2 cellular contexts compared by ENCODE assay signal in genomic region chr18:76708727-76709353, GRCh38.
TF ChIP-seq lines count a peak whose summit lies in the region.

No MANE protein-coding gene starts in this region.

TF ChIP-seq in HepG2, 621 proteins besides CTCF, POLR2A, EP300 and RAD21 (continued from another document):
- TF ChIP-seq USF2 (IDR thresholded peaks at IDR 0.05; ENCODE audit: low read depth, low read length) (peak; percentile 83), USF2 (CRISPR knock-in tag; IDR thresholded peaks at IDR 0.05; ENCODE audit: borderline replicate concordance) (no peak), ATF7 (IDR thresholded peaks at IDR 0.05) (no peak), ATF7 (CRISPR knock-in tag; IDR thresholded peaks at IDR 0.05) (no peak)
- TF ChIP-seq, protein P1, sequence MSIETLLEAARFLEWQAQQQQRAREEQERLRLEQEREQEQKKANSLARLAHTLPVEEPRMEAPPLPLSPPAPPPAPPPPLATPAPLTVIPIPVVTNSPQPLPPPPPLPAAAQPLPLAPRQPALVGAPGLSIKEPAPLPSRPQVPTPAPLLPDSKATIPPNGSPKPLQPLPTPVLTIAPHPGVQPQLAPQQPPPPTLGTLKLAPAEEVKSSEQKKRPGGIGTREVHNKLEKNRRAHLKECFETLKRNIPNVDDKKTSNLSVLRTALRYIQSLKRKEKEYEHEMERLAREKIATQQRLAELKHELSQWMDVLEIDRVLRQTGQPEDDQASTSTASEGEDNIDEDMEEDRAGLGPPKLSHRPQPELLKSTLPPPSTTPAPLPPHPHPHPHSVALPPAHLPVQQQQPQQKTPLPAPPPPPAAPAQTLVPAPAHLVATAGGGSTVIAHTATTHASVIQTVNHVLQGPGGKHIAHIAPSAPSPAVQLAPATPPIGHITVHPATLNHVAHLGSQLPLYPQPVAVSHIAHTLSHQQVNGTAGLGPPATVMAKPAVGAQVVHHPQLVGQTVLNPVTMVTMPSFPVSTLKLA (IDR thresholded peaks at IDR 0.05), result peak; percentile 14; the same call in 1 of the 2 replicates
TF ChIP-seq in HepG2: peak in this region for 3.

TF ChIP-seq in WTC11, 78 proteins besides CTCF, POLR2A, EP300 and RAD21 (continued from another document):
- TF ChIP-seq USF2 (CRISPR knock-in tag; IDR thresholded peaks at IDR 0.05), result peak; percentile 85
